Comparison of ENCODE assay signal across 21 cellular contexts in the genomic region with DNA sequence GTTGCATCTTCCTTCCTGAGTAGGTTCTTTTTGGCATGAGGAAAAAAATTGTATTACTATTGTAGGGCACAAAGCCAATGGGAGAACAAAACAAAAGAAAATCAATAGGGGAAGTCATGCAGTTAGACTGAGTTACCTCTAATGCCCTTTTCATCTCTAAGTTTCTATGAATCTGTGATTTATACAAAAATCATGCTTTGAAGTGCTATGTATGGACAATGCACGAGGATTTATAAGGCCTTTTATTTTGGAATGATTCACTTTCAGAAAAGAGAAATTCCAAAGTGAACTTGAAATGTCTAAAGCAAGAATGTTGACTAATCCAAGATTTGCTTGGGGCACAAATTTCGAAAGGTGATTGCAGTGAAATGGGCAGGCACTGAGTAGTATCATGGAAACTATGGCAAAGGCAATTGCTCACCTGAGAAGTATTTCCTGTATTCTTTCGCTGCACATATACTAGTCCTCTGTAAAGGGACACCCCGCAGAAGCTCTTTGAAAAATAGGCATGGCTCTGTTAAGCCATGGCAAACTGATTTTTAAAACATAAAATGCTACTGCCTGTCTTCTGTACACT. TPM values are rescaled to one million over a fixed set of nuclear protein-coding genes. Genes with fewer than 3 reads are reported as not detected.
A peak's percentile ranks its signal among the peaks of the same experiment; 100 is the strongest.
DNase-seq lines count a peak whose midpoint lies in the region; FAIRE-seq and TF ChIP-seq lines count a peak whose summit lies in the region.
"Had no signal": no experiment of that assay in that cellular context is flagged by ENCODE, and none has a peak within 500 bp of the region (broad histone marks: within the 10 kb centered on the region; RNA-seq: fewer than 3 reads in every experiment).

No MANE protein-coding gene starts in this region.

- H3K27me3 Mint-ChIP-seq in MCF 10A (ENCODE audit: insufficient read depth, unreplicated experiment), result peaks cover 14% of the 10 kb centered on the region
- H3K27me3 Mint-ChIP-seq in immature natural killer cell (ENCODE audit: low read depth in 3 of 3), result peaks cover 0 to 4% (median 0%) of the 10 kb centered on the region in 3 donors
- H3K27me3 Mint-ChIP-seq: CD4-positive, alpha-beta T cell had no signal

- peak overlapping the region; percentile 83 for H3K27ac ChIP-seq in keratinocyte (ENCODE audit: control insufficient read depth, insufficient read depth, low read length)
- H3K27ac ChIP-seq: A549 had no signal

- no peak for TF ChIP-seq CTCF in MCF 10A (IDR thresholded peaks at IDR 0.05; ENCODE audit: unreplicated experiment)
- TF ChIP-seq CTCF in keratinocyte (optimal IDR thresholded peaks at IDR 0.05 in 1 of 3, IDR thresholded peaks at IDR 0.05 in 1 of 3, conservative IDR thresholded peaks at IDR 0.05 in 1 of 3; ENCODE audit: extremely low read depth in 1 of 3, insufficient read depth in 2 of 3, low read length in 3 of 3), result no peak

- H3K36me3 ChIP-seq in keratinocyte (ENCODE audit: control insufficient read depth in 2 of 2, extremely low read depth in 1 of 2, insufficient read depth in 2 of 2, low read length in 2 of 2), result no peaks in the 10 kb centered on the region

- H3K4me1 Mint-ChIP-seq in MCF 10A (ENCODE audit: insufficient read depth, unreplicated experiment), result peaks cover 11% of the 10 kb centered on the region
- no peaks in the 10 kb centered on the region for H3K4me1 Mint-ChIP-seq in immature natural killer cell

- no peaks in the 10 kb centered on the region for H3K79me2 ChIP-seq in keratinocyte (ENCODE audit: control insufficient read depth, insufficient read depth, low read length)

- DNase-seq in Daoy (ENCODE audit: low read depth) (peak; percentile 9), HT1080 (ENCODE audit: low read depth) (peak; percentile 67), MCF 10A (ENCODE audit: unreplicated experiment) (peak; percentile 94), keratinocyte (ENCODE audit: low read depth, low spot score) (peak; percentile 72), C1 segment of cervical spinal cord (lab: John Stamatoyannopoulos, UW) (no peak), immature natural killer cell (no peak)
- DNase-seq in activated CD4-positive, alpha-beta T cell treated with anti-CD3 and anti-CD28 coated beads, Interleukin-2, amount 50 U/mL, for 4 hours, result no peak
- DNase-seq in activated CD8-positive, alpha-beta memory T cell treated with anti-CD3 and anti-CD28 coated beads, Interleukin-2, amount 50 U/mL, for 4 hours, result no peak
- DNase-seq: AML-193; CD4-positive, alpha-beta T cell; DND-41; H7; NCI-H1436 treated with DMSO at 0.1 percent for 48 hours; NCI-H2081 treated with DMSO at 0.1 percent for 48 hours; NCI-H345; NCI-H69; NK-92 treated with Interleukin-12 subunit alpha and Interleukin-12 subunit beta, amount 100 ng/mL, for 24 hours; SHP77 had no signal

- H3K4me2 ChIP-seq in keratinocyte (ENCODE audit: control insufficient read depth, extremely low read depth, insufficient read depth, low read depth, low read length), result peak overlapping the region; percentile 52
- H3K4me2 ChIP-seq: A549 had no signal

- intact Hi-C loops in MCF 10A (cut with micrococcal nuclease), result no loop called here

- no peaks in the 10 kb centered on the region for H3K27me3 ChIP-seq in keratinocyte (ENCODE audit: control insufficient read depth, extremely low read depth, insufficient read depth, low read length)

- BruUV-seq in MCF 10A (replicated peaks; lab: Mats Ljungman, UMichigan), result no TSS peak

- peak overlapping the region; percentile 59 for H3K27ac Mint-ChIP-seq in MCF 10A (ENCODE audit: low read depth, unreplicated experiment)
- no peak overlapping the region for H3K27ac Mint-ChIP-seq in immature natural killer cell
- H3K27ac Mint-ChIP-seq: CD4-positive, alpha-beta T cell had no signal

- H3K36me3 Mint-ChIP-seq in MCF 10A (ENCODE audit: insufficient read depth, unreplicated experiment), result no peaks in the 10 kb centered on the region
- no peaks in the 10 kb centered on the region for H3K36me3 Mint-ChIP-seq in immature natural killer cell

- H3K9me3 Mint-ChIP-seq in MCF 10A (ENCODE audit: unreplicated experiment) (no peaks in the 10 kb centered on the region), immature natural killer cell (no peaks in the 10 kb centered on the region)
- H3K9me3 Mint-ChIP-seq: CD4-positive, alpha-beta T cell had no signal

- POLR2A ChIA-PET in MCF 10A (lab: Yijun Ruan, JAX), result interaction anchor here (0.6 to 1.0 kb wide), 3 partner anchors 80 to 1547 kb away, joined by 3 read pairs; a partner anchor contains a TSS

- CTCF ChIA-PET in MCF 10A (lab: Yijun Ruan, JAX), result interaction anchor here (1.0 to 3.0 kb wide), 3 partner anchors 9 to 86 kb away, joined by 3 to 14 read pairs (median 4); no protein-coding TSS in a partner anchor

- no peak overlapping the region for H2AFZ ChIP-seq in keratinocyte (ENCODE audit: control insufficient read depth, low read length)

- no peaks in the 10 kb centered on the region for H3K9me1 ChIP-seq in keratinocyte (ENCODE audit: control insufficient read depth, extremely low read depth, insufficient read depth, low read length)

- peak; percentile 89 for FAIRE-seq in keratinocyte (lab: Jason Lieb, UNC)
- FAIRE-seq: A549, D721Med had no signal

- no peaks in the 10 kb centered on the region for H4K20me1 ChIP-seq in keratinocyte (ENCODE audit: control insufficient read depth, extremely low read depth, insufficient read depth, low read length)

- peaks cover 19% of the 10 kb centered on the region for H3K4me1 ChIP-seq in keratinocyte (ENCODE audit: control insufficient read depth, extremely low read depth, insufficient read depth, low read length)
- H3K4me1 ChIP-seq: A549 had no signal

- dilution Hi-C loops in keratinocyte (cut with MboI; ENCODE audit: extremely low pct_ligation_motif_present, low sequenced_read_pairs), result no loop called here

- H3K4me3 ChIP-seq in keratinocyte (ENCODE audit: control insufficient read depth in 2 of 3, extremely low read depth in 1 of 3, insufficient read depth in 2 of 3, low read depth in 1 of 3, low read length in 3 of 3), result no peak overlapping the region
- H3K4me3 ChIP-seq: A549 had no signal

- H3K9me3 ChIP-seq in keratinocyte (ENCODE audit: control insufficient read depth, low read depth, low read length), result no peaks in the 10 kb centered on the region
- H3K9me3 ChIP-seq: A549 had no signal

- peak overlapping the region; percentile 42 for H3K9ac ChIP-seq in keratinocyte (ENCODE audit: control insufficient read depth, extremely low read depth, insufficient read depth, low read length)

- H3K4me3 Mint-ChIP-seq in MCF 10A (ENCODE audit: unreplicated experiment) (no peak overlapping the region), immature natural killer cell (no peak overlapping the region)
- H3K4me3 Mint-ChIP-seq: CD4-positive, alpha-beta T cell had no signal

RNA-seq across cellular contexts. Expression of a gene that starts 52.8 kb away (rescaled TPM):
- not detected in 2 replicates for total RNA-seq in Daoy (2014; rRNA removed; shearing (Covaris generic))
- total RNA-seq in HT1080 (2014; rRNA removed; shearing (Covaris generic)), result 0.02 TPM in 1 of 2 replicates, not detected in the other
- 0.01 TPM in 1 of 2 replicates, not detected in the other for polyA plus RNA-seq in HT1080 (2015; cell fraction: cytosol; rRNA removed)
- 0.08 and 0.12 TPM in 2 replicates for polyA plus RNA-seq in HT1080 (2015; cell fraction: nucleus; rRNA removed)
- total RNA-seq in MCF 10A (2022), result not detected in 2 replicates
- polyA plus RNA-seq in keratinocyte (not detected in 3 replicates), immature natural killer cell (not detected)
- not detected for polyA plus RNA-seq in keratinocyte (2011; ENCODE audit: low read depth)
- polyA plus RNA-seq in keratinocyte (2011; cell fraction: cytosol; rRNA removed), result not detected in 2 replicates
- polyA plus RNA-seq in keratinocyte (2011; cell fraction: nucleus; rRNA removed), result not detected in 2 replicates
- polyA plus RNA-seq in keratinocyte (2012; ENCODE audit: low replicate concordance), result not detected in 2 replicates
- polyA minus RNA-seq in keratinocyte, result not detected in 3 replicates
- polyA minus RNA-seq in keratinocyte (2011; cell fraction: cytosol; rRNA and poly(A)+ RNA removed), result not detected
- not detected in 2 replicates for polyA minus RNA-seq in keratinocyte (2011; cell fraction: nucleus; rRNA and poly(A)+ RNA removed)
- total RNA-seq: CD4-positive, alpha-beta T cell; H7; HT-29 had no signal
- polyA plus RNA-seq: A549 had no signal

Comparison
In these comparisons a context has a peak if more than half of its experiments do, and no peak if none do; other contexts are left out.
1. DNase-seq: peak in Daoy (single experiment), HT1080 (single experiment), MCF 10A (single experiment) and keratinocyte (single experiment); none in C1 segment of cervical spinal cord (0 of 14), immature natural killer cell (0 of 3), activated CD4-positive, alpha-beta T cell treated with anti-CD3 and anti-CD28 coated beads, Interleukin-2, amount 50 U/mL, for 4 hours (0 of 2) and activated CD8-positive, alpha-beta memory T cell treated with anti-CD3 and anti-CD28 coated beads, Interleukin-2, amount 50 U/mL, for 4 hours (single experiment).